8 cellular contexts compared by ENCODE assay signal in genomic region chr9:63781390-63781789, GRCh38.
DNase-seq lines count a peak whose midpoint lies in the region; ATAC-seq and TF ChIP-seq lines count a peak whose summit lies in the region.
"Not testable (repeated sequence)": the region's sequence is repeated elsewhere in the genome, so short reads cannot be mapped to it uniquely, and the experiment has no call there.

No MANE protein-coding gene starts in this region.

- not testable (repeated sequence) for H3K4me3 Mint-ChIP-seq in stimulated activated memory B cell treated with anti-CD40 and anti-IgM and Interleukin-4, amounts not matched to agents 10 μg/mL and 1 μg/mL and 100 μg/mL, for 72 hours

- not testable (repeated sequence) for H4K20me1 ChIP-seq in OCI-LY7 (ENCODE audit: insufficient read depth, low read length); hepatocyte (ENCODE audit: insufficient read depth, poor library complexity, severe bottlenecking)

- not testable (repeated sequence) for H3K9me3 ChIP-seq in OCI-LY7 (ENCODE audit: low read length); adipocyte (ENCODE audit: control insufficient read depth, low read length); hepatocyte (ENCODE audit: low read depth)

- TF ChIP-seq CTCF in OCI-LY7 (conservative IDR thresholded peaks at IDR 0.05; ENCODE audit: low read length); hepatocyte (IDR thresholded peaks at IDR 0.05; ENCODE audit: poor library complexity): not testable (repeated sequence)

- not testable (repeated sequence) for H3K9ac ChIP-seq in adipocyte (ENCODE audit: low read length)

- 92% methylated on average over 22 of the region's 35 CpGs for WGBS in hepatocyte (ENCODE audit: low lambda C conversion rate, missing lambda C conversion rate)

- H2AFZ ChIP-seq in OCI-LY7 (ENCODE audit: low read length); hepatocyte: not testable (repeated sequence)

- not testable (repeated sequence) for H3K4me1 Mint-ChIP-seq in stimulated activated memory B cell treated with anti-CD40 and anti-IgM and Interleukin-4, amounts not matched to agents 10 μg/mL and 1 μg/mL and 100 μg/mL, for 72 hours

- not testable (repeated sequence) for H3K4me1 ChIP-seq in OCI-LY7 (ENCODE audit: insufficient read depth, low read length, poor library complexity, severe bottlenecking); adipocyte (ENCODE audit: control insufficient read depth, insufficient read depth, low read length); hepatocyte (ENCODE audit: insufficient read depth)

- not testable (repeated sequence) for H3K9me3 Mint-ChIP-seq in stimulated activated memory B cell treated with anti-CD40 and anti-IgM and Interleukin-4, amounts not matched to agents 10 μg/mL and 1 μg/mL and 100 μg/mL, for 72 hours

- not testable (repeated sequence) for H3K79me2 ChIP-seq in OCI-LY7 (ENCODE audit: insufficient read depth, low read depth, low read length); hepatocyte

- ATAC-seq in GM19372 (IDR thresholded peaks at IDR 0.05; ENCODE audit: low read depth, unreplicated experiment) (peak; percentile 100), HG02571 (IDR thresholded peaks at IDR 0.05; ENCODE audit: unreplicated experiment) (peak; percentile 99), HG03196 (IDR thresholded peaks at IDR 0.05; ENCODE audit: unreplicated experiment) (peak; percentile 100)
- ATAC-seq in stimulated activated memory B cell treated with anti-CD40 and anti-IgM and Interleukin-4, amounts not matched to agents 10 μg/mL and 1 μg/mL and 100 μg/mL, for 72 hours: peak; percentile 96

- not testable (repeated sequence) for H3K4me2 ChIP-seq in OCI-LY7 (ENCODE audit: low read length); hepatocyte

- H3K36me3 Mint-ChIP-seq in stimulated activated memory B cell treated with anti-CD40 and anti-IgM and Interleukin-4, amounts not matched to agents 10 μg/mL and 1 μg/mL and 100 μg/mL, for 72 hours: not testable (repeated sequence)

- not testable (repeated sequence) for H3K27me3 Mint-ChIP-seq in stimulated activated memory B cell treated with anti-CD40 and anti-IgM and Interleukin-4, amounts not matched to agents 10 μg/mL and 1 μg/mL and 100 μg/mL, for 72 hours

- not testable (repeated sequence) for H3K27me3 ChIP-seq in adipocyte (replicated peaks; ENCODE audit: control insufficient read depth, insufficient read depth, low read length); hepatocyte

- not testable (repeated sequence) for H3K9me2 ChIP-seq in OCI-LY7 (ENCODE audit: insufficient read depth, low read length); hepatocyte (replicated peaks; ENCODE audit: insufficient read depth)

- not testable (repeated sequence) for H3K27ac Mint-ChIP-seq in stimulated activated memory B cell treated with anti-CD40 and anti-IgM and Interleukin-4, amounts not matched to agents 10 μg/mL and 1 μg/mL and 100 μg/mL, for 72 hours

- intact Hi-C loops in OCI-LY7 (cut with micrococcal nuclease; ENCODE audit: unreplicated experiment): not testable (repeated sequence)

- H3K27ac ChIP-seq in OCI-LY7 (ENCODE audit: low read depth, low read length, poor library complexity, severe bottlenecking); hepatocyte: not testable (repeated sequence)

- DNase-seq in EH (ENCODE audit: low read depth) (peak; percentile 1), OCI-LY7 (ENCODE audit: low spot score) (peak; percentile 1), adipocyte (ENCODE audit: low read depth) (peak; percentile 1), hepatocyte (ENCODE audit: low spot score) (peak; percentile 10)

- CTCF ChIA-PET in OCI-LY7 (lab: Charles Lee; ENCODE audit: unreplicated experiment): not testable (repeated sequence)

- not testable (repeated sequence) for BruUV-seq in OCI-LY7 (replicated peaks; lab: Mats Ljungman, UMichigan)

- not testable (repeated sequence) for H3K4me3 ChIP-seq in OCI-LY7 (ENCODE audit: low read depth, low read length, poor library complexity, severe bottlenecking); adipocyte (ENCODE audit: low read length); hepatocyte

- not testable (repeated sequence) for H3K36me3 ChIP-seq in OCI-LY7 (ENCODE audit: insufficient read depth, low read length); adipocyte (ENCODE audit: control insufficient read depth, insufficient read depth, low read length, severe bottlenecking); hepatocyte (replicated peaks; ENCODE audit: insufficient read depth, low read depth)

- POLR2A ChIA-PET in OCI-LY7 (lab: Charles Lee): not testable (repeated sequence)
